In genomic region chrX:150517303-150517896, GRCh38 we compare ENCODE assay signal across 20 cellular contexts. TPM values are rescaled to one million over a fixed set of nuclear protein-coding genes. Genes with fewer than 3 reads are reported as not detected.
DNase-seq lines count a peak whose midpoint lies in the region; ATAC-seq and TF ChIP-seq lines count a peak whose summit lies in the region.
"Had no signal": no experiment of that assay in that cellular context is flagged by ENCODE, and none has a peak within 500 bp of the region (broad histone marks: within the 10 kb centered on the region; RNA-seq: fewer than 3 reads in every experiment).

No MANE protein-coding gene starts in this region.

- peak overlapping the region; percentile 38 for H2AFZ ChIP-seq in osteoblast (ENCODE audit: low read length)

- H3K4me2 ChIP-seq in osteoblast (ENCODE audit: insufficient read depth, low read length), result no peak overlapping the region

- H3K27ac ChIP-seq in osteoblast (ENCODE audit: low read depth, low read length) (no peak overlapping the region), transverse colon (no peak overlapping the region)

- H3K9me3 ChIP-seq in osteoblast (ENCODE audit: low read depth, low read length), result no peaks in the 10 kb centered on the region
- no peaks in the 10 kb centered on the region for H3K9me3 ChIP-seq in transverse colon
- H3K9me3 ChIP-seq: mucosa of descending colon had no signal

- H3K4me3 ChIP-seq in AG10803 (ENCODE audit: low read length) (no peak overlapping the region), osteoblast (ENCODE audit: insufficient read depth, low read length) (no peak overlapping the region), transverse colon (no peak overlapping the region)
- H3K4me3 ChIP-seq: mucosa of descending colon had no signal

- WGBS in transverse colon (ENCODE audit: low coverage in 1 of 2), 2 donors, result 58% methylated on average over 3 of the region's 4 CpGs; no CpG with 5 or more reads in 1 of the 2 donors

- H3K27me3 ChIP-seq in osteoblast (ENCODE audit: insufficient read depth, low read length) (no peaks in the 10 kb centered on the region), transverse colon (no peaks in the 10 kb centered on the region)

- TF ChIP-seq CTCF in AG10803 (conservative IDR thresholded peaks at IDR 0.05; ENCODE audit: low read length), result no peak
- TF ChIP-seq CTCF in osteoblast (IDR thresholded peaks at IDR 0.05; ENCODE audit: extremely low read depth, low read depth, low read length), result no peak
- no peak for TF ChIP-seq CTCF in transverse colon (IDR thresholded peaks at IDR 0.05)

- H3K36me3 ChIP-seq in osteoblast (ENCODE audit: insufficient read depth, low read length) (no peaks in the 10 kb centered on the region), transverse colon (no peaks in the 10 kb centered on the region)

- no peaks in the 10 kb centered on the region for H3K79me2 ChIP-seq in osteoblast (ENCODE audit: insufficient read depth, low read length)

- H4K20me1 ChIP-seq in osteoblast (ENCODE audit: insufficient read depth, low read length), result no peaks in the 10 kb centered on the region

- DNase-seq in AG10803 (ENCODE audit: low read depth), result peak; percentile 73
- peak; percentile 16 for DNase-seq in NCI-H82 treated with DMSO at 0.1 percent for 48 hours (lab: John Stamatoyannopoulos, UW; ENCODE audit: unreplicated experiment)
- DNase-seq in fibroblast of peridontal ligament (ENCODE audit: extremely low read depth), result peak; percentile 81
- DNase-seq in osteoblast (ENCODE audit: insufficient read length, low spot score, missing footprints), result peak; percentile 95
- DNase-seq in NCI-H774 (lab: John Stamatoyannopoulos, UW), result no peak
- no peak for DNase-seq in transverse colon
- DNase-seq in NCI-H2081 treated with DMSO at 0.1 percent for 48 hours (lab: John Stamatoyannopoulos, UW), result no peak
- DNase-seq: activated CD4-positive, alpha-beta T cell treated with anti-CD3 and anti-CD28 coated beads, Interleukin-2, amount 50 U/mL, for 48 hours; activated gamma-delta T cell; central memory CD4-positive, alpha-beta T cell; DND-41; head of caudate nucleus; Karpas-422; mucosa of descending colon; NCI-H1092 treated with DMSO at 0.1 percent for 48 hours; NCI-H2107; stimulated activated CD4-positive, alpha-beta T cell treated with anti-CD3 and anti-CD28 coated beads, Interleukin-15, amount 100 ng/mL, for 24 hours; substantia nigra had no signal

- TF ChIP-seq POLR2A in transverse colon (IDR thresholded peaks at IDR 0.05), result no peak

- TF ChIP-seq EP300 in transverse colon (IDR thresholded peaks at IDR 0.05; ENCODE audit: low read depth), result no peak

- in situ Hi-C loops in transverse colon (cut with MboI; ENCODE audit: low pct_ligation_motif_present in 1 of 4, low pct_unique_long_range_greater_than_20kb in 1 of 4, low sequenced_read_pairs in 3 of 4), result no loop called here

- H3K4me1 ChIP-seq in osteoblast (ENCODE audit: insufficient read depth, low read length) (peaks cover 5% of the 10 kb centered on the region), transverse colon (no peaks in the 10 kb centered on the region)

- ATAC-seq in GM21528 (IDR thresholded peaks at IDR 0.05; ENCODE audit: low FRiP score, unreplicated experiment), result no peak
- ATAC-seq: mucosa of descending colon, WTC11 had no signal

- intact Hi-C loops in transverse colon (cut with DNase I; ENCODE audit: low total_unique reads), result no loop called here

RNA-seq across cellular contexts. Expression of gene MTM1, which starts 51.0 kb away (rescaled TPM):
- total RNA-seq in osteoblast, result 9.8 and 11.8 TPM in 2 replicates
- 10 to 100 TPM; 12.7 to 73.2 (median 44.7) TPM for total RNA-seq in transverse colon

Comparison
In these comparisons a context has a peak if more than half of its experiments do, and no peak if none do; other contexts are left out.
1. DNase-seq: peak in AG10803 (single experiment), NCI-H82 treated with DMSO at 0.1 percent for 48 hours (single experiment), fibroblast of peridontal ligament (single experiment) and osteoblast (single experiment); none in NCI-H774 (single experiment), transverse colon (single experiment) and NCI-H2081 treated with DMSO at 0.1 percent for 48 hours (single experiment).